8 cellular contexts compared by ENCODE assay signal in genomic region chr12:1531160-1531653, GRCh38.
DNase-seq lines count a peak whose midpoint lies in the region; ATAC-seq and TF ChIP-seq lines count a peak whose summit lies in the region.

No MANE protein-coding gene starts in this region.

- no peak for TF ChIP-seq POLR2A in testis (IDR thresholded peaks at IDR 0.05)

- ATAC-seq in activated naive CD8-positive, alpha-beta T cell treated with anti-CD3 and anti-CD28 coated beads, Interleukin-2, amount 50 U/mL, for 24 hours = no peak

- peaks cover 37% of the 10 kb centered on the region for H3K4me1 Mint-ChIP-seq in activated naive CD8-positive, alpha-beta T cell treated with anti-CD3 and anti-CD28 coated beads, Interleukin-2, amount 50 U/mL, for 24 hours

- intact Hi-C loops in testis (cut with DNase I; ENCODE audit: low total_unique reads) = no loop called here

- H3K27ac ChIP-seq in testis = peak overlapping the region in 1 of 2 donors; percentile 36

- H3K27me3 ChIP-seq in kidney epithelial cell (ENCODE audit: control insufficient read depth, insufficient read depth, low read length) = peaks cover 13% of the 10 kb centered on the region
- no peaks in the 10 kb centered on the region for H3K27me3 ChIP-seq in testis

- H3K27ac Mint-ChIP-seq in activated naive CD8-positive, alpha-beta T cell treated with anti-CD3 and anti-CD28 coated beads, Interleukin-2, amount 50 U/mL, for 24 hours = no peak overlapping the region

- H3K4me3 ChIP-seq in kidney epithelial cell (ENCODE audit: low read depth, low read length) (peak overlapping the region; percentile 53), testis (peak overlapping the region; percentile 47 to 62)

- TF ChIP-seq CTCF in kidney epithelial cell (IDR thresholded peaks at IDR 0.05; ENCODE audit: insufficient read depth, low read length, poor library complexity, severe bottlenecking) (no peak), testis (IDR thresholded peaks at IDR 0.05) (no peak)

- no peaks in the 10 kb centered on the region for H3K4me1 ChIP-seq in testis

- H3K4me3 Mint-ChIP-seq in activated naive CD8-positive, alpha-beta T cell treated with anti-CD3 and anti-CD28 coated beads, Interleukin-2, amount 50 U/mL, for 24 hours = peak overlapping the region; percentile 52

- no peaks in the 10 kb centered on the region for H3K36me3 Mint-ChIP-seq in activated naive CD8-positive, alpha-beta T cell treated with anti-CD3 and anti-CD28 coated beads, Interleukin-2, amount 50 U/mL, for 24 hours (ENCODE audit: low read depth)

- no peaks in the 10 kb centered on the region for H3K36me3 ChIP-seq in kidney epithelial cell (ENCODE audit: control insufficient read depth, insufficient read depth, low read length)
- no peaks in the 10 kb centered on the region for H3K36me3 ChIP-seq in testis (ENCODE audit: low read depth, missing control alignments)

- DNase-seq in NCI-H748 (lab: John Stamatoyannopoulos, UW; ENCODE audit: unreplicated experiment) = peak; percentile 38
- DNase-seq in NCI-H748 treated with DMSO at 0.1 percent for 48 hours (lab: John Stamatoyannopoulos, UW) = no peak
- no peak for DNase-seq in activated naive CD8-positive, alpha-beta T cell treated with anti-CD3 and anti-CD28 coated beads, Interleukin-2, amount 50 U/mL, for 24 hours
- DNase-seq in kidney epithelial cell (ENCODE audit: low read depth) = no peak
- DNase-seq in testis = no peak
- DNase-seq in HCEC 1CT = no peak
- no peak for DNase-seq in SK-N-DZ (ENCODE audit: low spot score)
- DNase-seq in AG08395 (ENCODE audit: low spot score) = no peak

- H3K27me3 Mint-ChIP-seq in activated naive CD8-positive, alpha-beta T cell treated with anti-CD3 and anti-CD28 coated beads, Interleukin-2, amount 50 U/mL, for 24 hours = peaks cover 73% of the 10 kb centered on the region

- 4% methylated on average over 35 of the region's 56 CpGs; no CpG with 5 or more reads in 1 of the 2 donors for WGBS in testis, 2 donors

- no peaks in the 10 kb centered on the region for H3K9me3 Mint-ChIP-seq in activated naive CD8-positive, alpha-beta T cell treated with anti-CD3 and anti-CD28 coated beads, Interleukin-2, amount 50 U/mL, for 24 hours

- H3K9me3 ChIP-seq in testis = no peaks in the 10 kb centered on the region
